Comparison of ENCODE assay signal across 27 cellular contexts in genomic region chr9:98503867-98504800, GRCh38.
A peak's percentile ranks its signal among the peaks of the same experiment; 100 is the strongest.
DNase-seq lines count a peak whose midpoint lies in the region; ATAC-seq and TF ChIP-seq lines count a peak whose summit lies in the region.
"Had no signal": no experiment of that assay in that cellular context is flagged by ENCODE, and none has a peak within 500 bp of the region (broad histone marks: within the 10 kb centered on the region; RNA-seq: fewer than 3 reads in every experiment).

No MANE protein-coding gene starts in this region.

- no peaks in the 10 kb centered on the region for H3K9me3 ChIP-seq in esophagus muscularis mucosa
- H3K9me3 ChIP-seq: esophagus squamous epithelium, HAP-1, MG63 had no signal

- 74% methylated on average over 5 of the region's 6 CpGs for WGBS in esophagus muscularis mucosa

- peaks cover 2% of the 10 kb centered on the region for H3K27me3 Mint-ChIP-seq in osteocyte (ENCODE audit: unreplicated experiment)

- no peak for TF ChIP-seq EP300 in esophagus muscularis mucosa (IDR thresholded peaks at IDR 0.05)

- no peak for ATAC-seq in GM18909 (IDR thresholded peaks at IDR 0.05; ENCODE audit: poor library complexity, unreplicated experiment)
- ATAC-seq: natural killer cell; SK-N-SH treated with all-trans-retinoic acid at 6 μM for 48 hours; stimulated activated naive CD8-positive, alpha-beta T cell treated with anti-CD3 and anti-CD28 coated beads, Interleukin-15, Interleukin-2, amounts not matched to agents 100 U/mL and 50 U/mL, for 24 hours had no signal

- H3K4me3 Mint-ChIP-seq in osteocyte (ENCODE audit: unreplicated experiment), result no peak overlapping the region
- H3K4me3 Mint-ChIP-seq: activated naive CD8-positive, alpha-beta T cell treated with anti-CD3 and anti-CD28 coated beads, Interleukin-2, amount 10 ng/mL, durations not matched to agents 7 days and 5 days; CD4-positive, CD25-positive, alpha-beta regulatory T cell; dendritic cell treated with granulocyte-macrophage colony-stimulating factor and Interleukin-4, amounts not matched to agents 40 ng/mL and 50 ng/mL, for 4 days; endodermal cell; natural killer cell had no signal

- no peak overlapping the region for H3K27ac Mint-ChIP-seq in osteocyte (ENCODE audit: unreplicated experiment)
- H3K27ac Mint-ChIP-seq: activated naive CD8-positive, alpha-beta T cell treated with anti-CD3 and anti-CD28 coated beads, Interleukin-2, amount 10 ng/mL, durations not matched to agents 7 days and 5 days; dendritic cell treated with granulocyte-macrophage colony-stimulating factor and Interleukin-4, amounts not matched to agents 40 ng/mL and 50 ng/mL, for 4 days; natural killer cell had no signal

- TF ChIP-seq POLR2A in esophagus muscularis mucosa (IDR thresholded peaks at IDR 0.05; ENCODE audit: low read depth), result no peak

- H3K27me3 ChIP-seq in esophagus muscularis mucosa, result peaks cover 0 to 2% (median 0%) of the 10 kb centered on the region in 4 donors
- H3K27me3 ChIP-seq: MG63 had no signal

- peaks cover 0 to 8% (median 2%) of the 10 kb centered on the region in 4 donors for H3K4me1 ChIP-seq in esophagus muscularis mucosa
- H3K4me1 ChIP-seq: esophagus squamous epithelium, HAP-1 had no signal

- TF ChIP-seq CTCF in esophagus muscularis mucosa (IDR thresholded peaks at IDR 0.05), result no peak
- TF ChIP-seq CTCF in osteocyte (IDR thresholded peaks at IDR 0.05), result no peak

- no peaks in the 10 kb centered on the region for H3K36me3 Mint-ChIP-seq in osteocyte (ENCODE audit: unreplicated experiment)
- H3K36me3 Mint-ChIP-seq: activated naive CD8-positive, alpha-beta T cell treated with anti-CD3 and anti-CD28 coated beads, Interleukin-2, amount 10 ng/mL, durations not matched to agents 7 days and 5 days; CD4-positive, CD25-positive, alpha-beta regulatory T cell; natural killer cell had no signal

- no peak overlapping the region for H3K27ac ChIP-seq in esophagus muscularis mucosa (replicated peaks in 1 of 4)
- H3K27ac ChIP-seq: esophagus squamous epithelium, skin epidermis had no signal

- DNase-seq in NCI-H345 (lab: John Stamatoyannopoulos, UW) (peak; percentile 38), NCI-H345 treated with DMSO at 0.1 percent for 48 hours (lab: John Stamatoyannopoulos, UW; ENCODE audit: unreplicated experiment) (no peak), NCI-H1436 (lab: John Stamatoyannopoulos, UW) (peak; percentile 48), esophagus muscularis mucosa (ENCODE audit: extremely low spot score) (peak; percentile 82), osteocyte (ENCODE audit: extremely low spot score, unreplicated experiment) (peak; percentile 54), middle frontal gyrus (ENCODE audit: extremely low spot score, low spot score) (no peak)
- DNase-seq in activated naive CD4-positive, alpha-beta T cell treated with anti-CD3 and anti-CD28 coated beads, Interleukin-2, amount 50 U/mL, for 16 hours, result no peak
- DNase-seq: 8988T; activated effector memory CD4-positive, alpha-beta T cell treated with anti-CD3 and anti-CD28 coated beads, Interleukin-2, amount 50 U/mL, for 16 hours; activated naive CD8-positive, alpha-beta T cell treated with anti-CD3 and anti-CD28 coated beads, Interleukin-2, amount 10 ng/mL, durations not matched to agents 7 days and 5 days; activated T-cell treated with anti-CD3 and anti-CD28 coated beads, Interleukin-2, amount 50 U/mL, for 1 hour; CD4-positive, CD25-positive, alpha-beta regulatory T cell; endodermal cell; esophagus squamous epithelium; foreskin melanocyte; KBM-7; MG63; midbrain; natural killer cell; NCI-H774; stimulated activated naive CD8-positive, alpha-beta T cell treated with anti-CD3 and anti-CD28 coated beads, Interleukin-15, Interleukin-2, amounts not matched to agents 100 U/mL and 50 U/mL, for 24 hours; T-helper 2 cell had no signal

- no peaks in the 10 kb centered on the region for H3K36me3 ChIP-seq in esophagus muscularis mucosa
- H3K36me3 ChIP-seq: esophagus squamous epithelium, HAP-1, MG63 had no signal

- no peak overlapping the region for H3K4me3 ChIP-seq in esophagus muscularis mucosa
- H3K4me3 ChIP-seq: esophagus squamous epithelium, HAP-1, MG63, skin epidermis had no signal

- intact Hi-C loops in esophagus muscularis mucosa (cut with DNase I), result no loop called here

- H3K9me3 Mint-ChIP-seq in osteocyte (ENCODE audit: unreplicated experiment), result no peaks in the 10 kb centered on the region
- H3K9me3 Mint-ChIP-seq: activated naive CD8-positive, alpha-beta T cell treated with anti-CD3 and anti-CD28 coated beads, Interleukin-2, amount 10 ng/mL, durations not matched to agents 7 days and 5 days; natural killer cell had no signal

- H3K4me1 Mint-ChIP-seq in osteocyte (ENCODE audit: unreplicated experiment), result peaks cover 7% of the 10 kb centered on the region
- H3K4me1 Mint-ChIP-seq: activated naive CD8-positive, alpha-beta T cell treated with anti-CD3 and anti-CD28 coated beads, Interleukin-2, amount 10 ng/mL, durations not matched to agents 7 days and 5 days; CD4-positive, CD25-positive, alpha-beta regulatory T cell; natural killer cell had no signal

Comparison
In these comparisons a context has a peak if more than half of its experiments do, and no peak if none do; other contexts are left out.
1. DNase-seq: peak in NCI-H345 (single experiment), NCI-H1436 (single experiment), esophagus muscularis mucosa (single experiment) and osteocyte (single experiment); none in NCI-H345 treated with DMSO at 0.1 percent for 48 hours (single experiment), middle frontal gyrus (single experiment) and activated naive CD4-positive, alpha-beta T cell treated with anti-CD3 and anti-CD28 coated beads, Interleukin-2, amount 50 U/mL, for 16 hours (single experiment).